In the genomic region with DNA sequence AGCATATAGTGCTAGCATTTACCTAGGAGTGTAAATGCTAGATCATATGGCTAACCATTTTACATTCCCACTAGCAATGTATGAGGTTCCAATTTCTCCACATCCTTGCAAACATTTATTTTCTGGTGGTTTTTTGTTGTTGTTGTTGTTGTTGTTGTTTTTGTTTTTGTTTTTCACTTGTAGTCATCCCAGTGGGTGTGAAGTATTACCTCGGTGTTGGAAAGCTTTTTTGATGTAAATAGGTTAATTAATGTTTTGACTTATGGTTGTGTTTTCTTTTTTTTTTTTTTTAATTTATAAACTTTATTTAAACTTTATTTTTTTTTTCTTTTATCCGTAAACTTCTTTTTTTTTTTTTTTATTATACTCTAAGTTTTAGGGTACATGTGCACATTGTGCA, we compare ENCODE assay signal across 1 cellular context.
TF ChIP-seq lines count a peak whose summit lies in the region.

No MANE protein-coding gene starts in this region.

TF ChIP-seq in K562, 482 proteins besides CTCF, POLR2A, EP300 and RAD21 (continued from another document):
- no peak for TF ChIP-seq ZNF311 (CRISPR knock-in tag; IDR thresholded peaks at IDR 0.05)
- no peak for TF ChIP-seq ASH1L (IDR thresholded peaks at IDR 0.05; ENCODE audit: borderline replicate concordance, low read depth, partially characterized antibody)
- TF ChIP-seq, protein P1, sequence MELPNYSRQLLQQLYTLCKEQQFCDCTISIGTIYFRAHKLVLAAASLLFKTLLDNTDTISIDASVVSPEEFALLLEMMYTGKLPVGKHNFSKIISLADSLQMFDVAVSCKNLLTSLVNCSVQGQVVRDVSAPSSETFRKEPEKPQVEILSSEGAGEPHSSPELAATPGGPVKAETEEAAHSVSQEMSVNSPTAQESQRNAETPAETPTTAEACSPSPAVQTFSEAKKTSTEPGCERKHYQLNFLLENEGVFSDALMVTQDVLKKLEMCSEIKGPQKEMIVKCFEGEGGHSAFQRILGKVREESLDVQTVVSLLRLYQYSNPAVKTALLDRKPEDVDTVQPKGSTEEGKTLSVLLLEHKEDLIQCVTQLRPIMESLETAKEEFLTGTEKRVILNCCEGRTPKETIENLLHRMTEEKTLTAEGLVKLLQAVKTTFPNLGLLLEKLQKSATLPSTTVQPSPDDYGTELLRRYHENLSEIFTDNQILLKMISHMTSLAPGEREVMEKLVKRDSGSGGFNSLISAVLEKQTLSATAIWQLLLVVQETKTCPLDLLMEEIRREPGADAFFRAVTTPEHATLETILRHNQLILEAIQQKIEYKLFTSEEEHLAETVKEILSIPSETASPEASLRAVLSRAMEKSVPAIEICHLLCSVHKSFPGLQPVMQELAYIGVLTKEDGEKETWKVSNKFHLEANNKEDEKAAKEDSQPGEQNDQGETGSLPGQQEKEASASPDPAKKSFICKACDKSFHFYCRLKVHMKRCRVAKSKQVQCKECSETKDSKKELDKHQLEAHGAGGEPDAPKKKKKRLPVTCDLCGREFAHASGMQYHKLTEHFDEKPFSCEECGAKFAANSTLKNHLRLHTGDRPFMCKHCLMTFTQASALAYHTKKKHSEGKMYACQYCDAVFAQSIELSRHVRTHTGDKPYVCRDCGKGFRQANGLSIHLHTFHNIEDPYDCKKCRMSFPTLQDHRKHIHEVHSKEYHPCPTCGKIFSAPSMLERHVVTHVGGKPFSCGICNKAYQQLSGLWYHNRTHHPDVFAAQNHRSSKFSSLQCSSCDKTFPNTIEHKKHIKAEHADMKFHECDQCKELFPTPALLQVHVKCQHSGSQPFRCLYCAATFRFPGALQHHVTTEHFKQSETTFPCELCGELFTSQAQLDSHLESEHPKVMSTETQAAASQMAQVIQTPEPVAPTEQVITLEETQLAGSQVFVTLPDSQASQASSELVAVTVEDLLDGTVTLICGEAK (IDR thresholded peaks at IDR 0.05), result peak; percentile 76; the same call in 1 of the 2 replicates
- TF ChIP-seq, protein P1 (CRISPR knock-in tag; IDR thresholded peaks at IDR 0.05), result peak; percentile 63; the same call in 1 of the 2 replicates
- TF ChIP-seq TAF9B (IDR thresholded peaks at IDR 0.05; ENCODE audit: partially characterized antibody), result no peak
